ENCODE assay signal across 13 cellular contexts in the genomic region with DNA sequence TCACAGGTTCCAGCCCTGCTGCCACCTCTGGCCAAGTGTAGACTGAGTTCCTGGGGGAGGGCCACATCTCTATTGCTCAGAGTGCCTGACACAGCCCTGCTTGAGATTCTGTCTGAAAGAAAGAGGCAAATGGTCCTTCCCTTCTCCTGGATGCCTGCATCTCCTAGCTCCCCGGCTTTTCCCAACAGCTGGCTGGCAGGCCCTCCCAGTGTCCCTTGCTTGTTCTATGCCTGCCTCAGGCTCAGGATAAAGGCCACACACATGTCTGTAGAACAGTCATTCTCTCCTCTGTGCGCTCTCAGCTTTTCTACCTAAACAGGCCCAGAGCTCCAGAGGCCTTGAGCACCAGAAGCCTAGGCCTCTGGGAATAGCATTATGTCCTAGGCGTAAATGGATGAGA.
DNase-seq lines count a peak whose midpoint lies in the region; ATAC-seq lines count a peak whose summit lies in the region.
"Had no signal": no experiment of that assay in that cellular context is flagged by ENCODE, and none has a peak within 500 bp of the region (broad histone marks: within the 10 kb centered on the region; RNA-seq: fewer than 3 reads in every experiment).

No MANE protein-coding gene starts in this region.

- DNase-seq in stimulated activated naive CD8-positive, alpha-beta T cell treated with anti-CD3 and anti-CD28 coated beads, Interleukin-15, amount 100 ng/mL, for 72 hours = no peak
- DNase-seq in stimulated activated naive CD8-positive, alpha-beta T cell treated with anti-CD3 and anti-CD28 coated beads, Interleukin-15, Interleukin-2, amounts not matched to agents 100 U/mL and 50 U/mL, for 24 hours = no peak
- peak in 1 of 3 donors; percentile 65 for DNase-seq in right cardiac atrium
- no peak for DNase-seq in aorta
- no peak for DNase-seq in T-helper 2 cell treated with Interferon-gamma antibody and Interleukin-4, amounts not matched to agents 5 μg/mL and 100 μg/mL, for 36 hours (ENCODE audit: low spot score)
- no peak for DNase-seq in activated CD4-positive, CD25-positive, alpha-beta regulatory T cell treated with anti-CD3 and anti-CD28 coated beads, Interleukin-2, amount 50 U/mL, for 72 hours
- DNase-seq in SIG-M5 (lab: John Stamatoyannopoulos, UW) = no peak
- DNase-seq: Calu3; CD4-positive, alpha-beta T cell had no signal

- H3K9me3 ChIP-seq in right cardiac atrium (ENCODE audit: control insufficient read depth, low read length) (no peaks in the 10 kb centered on the region), skeletal muscle tissue (ENCODE audit: control insufficient read depth in 3 of 3, low read length in 3 of 3) (no peaks in the 10 kb centered on the region), aorta (ENCODE audit: control insufficient read depth, low read length) (no peaks in the 10 kb centered on the region)

- intact Hi-C loops in right cardiac atrium (cut with DNase I) (no loop called here), aorta (cut with DNase I) (no loop called here)

- H3K4me1 ChIP-seq in right cardiac atrium (ENCODE audit: control insufficient read depth, insufficient read depth, low read length) = peaks cover 5% of the 10 kb centered on the region
- peaks cover 2 to 11% (median 5%) of the 10 kb centered on the region in 3 donors for H3K4me1 ChIP-seq in skeletal muscle tissue (ENCODE audit: control insufficient read depth in 3 of 3, insufficient read depth in 3 of 3, low read length in 3 of 3)
- no peaks in the 10 kb centered on the region for H3K4me1 ChIP-seq in aorta (ENCODE audit: control insufficient read depth in 1 of 2, insufficient read depth in 2 of 2, low read length in 2 of 2)

- H3K27me3 ChIP-seq in right cardiac atrium (ENCODE audit: control insufficient read depth, insufficient read depth) (no peaks in the 10 kb centered on the region), skeletal muscle tissue (ENCODE audit: control insufficient read depth in 3 of 3, insufficient read depth in 3 of 3, low read length in 3 of 3) (no peaks in the 10 kb centered on the region), aorta (ENCODE audit: control insufficient read depth in 1 of 2, insufficient read depth in 2 of 2, low read length in 1 of 2) (no peaks in the 10 kb centered on the region)

- no peak overlapping the region for H3K4me3 Mint-ChIP-seq in stimulated activated naive CD8-positive, alpha-beta T cell treated with anti-CD3 and anti-CD28 coated beads, Interleukin-15, amount 100 ng/mL, for 72 hours
- no peak overlapping the region for H3K4me3 Mint-ChIP-seq in T-helper 2 cell treated with Interferon-gamma antibody and Interleukin-4, amounts not matched to agents 5 μg/mL and 100 μg/mL, for 36 hours
- H3K4me3 Mint-ChIP-seq: B cell; CD4-positive, alpha-beta T cell had no signal

- no peaks in the 10 kb centered on the region for H3K4me1 Mint-ChIP-seq in stimulated activated naive CD8-positive, alpha-beta T cell treated with anti-CD3 and anti-CD28 coated beads, Interleukin-15, amount 100 ng/mL, for 72 hours
- no peaks in the 10 kb centered on the region for H3K4me1 Mint-ChIP-seq in T-helper 2 cell treated with Interferon-gamma antibody and Interleukin-4, amounts not matched to agents 5 μg/mL and 100 μg/mL, for 36 hours (ENCODE audit: low read depth)
- H3K4me1 Mint-ChIP-seq: B cell had no signal

- no peaks in the 10 kb centered on the region for H3K27me3 Mint-ChIP-seq in stimulated activated naive CD8-positive, alpha-beta T cell treated with anti-CD3 and anti-CD28 coated beads, Interleukin-15, amount 100 ng/mL, for 72 hours
- no peaks in the 10 kb centered on the region for H3K27me3 Mint-ChIP-seq in T-helper 2 cell treated with Interferon-gamma antibody and Interleukin-4, amounts not matched to agents 5 μg/mL and 100 μg/mL, for 36 hours (ENCODE audit: low read depth)
- H3K27me3 Mint-ChIP-seq: B cell; CD4-positive, alpha-beta T cell had no signal

- ATAC-seq in stimulated activated naive CD8-positive, alpha-beta T cell treated with anti-CD3 and anti-CD28 coated beads, Interleukin-15, amount 100 ng/mL, for 72 hours = peak; percentile 33
- no peak for ATAC-seq in stimulated activated naive CD8-positive, alpha-beta T cell treated with anti-CD3 and anti-CD28 coated beads, Interleukin-15, Interleukin-2, amounts not matched to agents 100 U/mL and 50 U/mL, for 24 hours
- ATAC-seq in right cardiac atrium = peak in 1 of 2 donors; percentile 26
- ATAC-seq in aorta (ENCODE audit: low FRiP score) = peak; percentile 49

- H3K4me3 ChIP-seq in right cardiac atrium (ENCODE audit: low read length) = no peak overlapping the region
- no peak overlapping the region for H3K4me3 ChIP-seq in skeletal muscle tissue (ENCODE audit: low read length in 3 of 3)
- H3K4me3 ChIP-seq in aorta (ENCODE audit: low read length in 2 of 2) = no peak overlapping the region
- H3K4me3 ChIP-seq: GM23248 had no signal

- H3K9ac ChIP-seq in skeletal muscle tissue (ENCODE audit: low read depth in 1 of 3, low read length in 3 of 3) = no peak overlapping the region
- H3K9ac ChIP-seq: GM23248 had no signal

- no peak overlapping the region for H3K27ac Mint-ChIP-seq in stimulated activated naive CD8-positive, alpha-beta T cell treated with anti-CD3 and anti-CD28 coated beads, Interleukin-15, amount 100 ng/mL, for 72 hours
- H3K27ac Mint-ChIP-seq in T-helper 2 cell treated with Interferon-gamma antibody and Interleukin-4, amounts not matched to agents 5 μg/mL and 100 μg/mL, for 36 hours = no peak overlapping the region
- H3K27ac Mint-ChIP-seq: B cell; CD4-positive, alpha-beta T cell had no signal

- WGBS in right cardiac atrium = 88% methylated on average over 3 of the region's 3 CpGs
- 80 to 85% methylated on average over 3 of the region's 3 CpGs for WGBS in aorta, 2 donors

- H3K27ac ChIP-seq in right cardiac atrium (ENCODE audit: low read length) (peak overlapping the region; percentile 30), skeletal muscle tissue (ENCODE audit: low read depth, low read length) (peak overlapping the region; percentile 25), aorta (ENCODE audit: low read depth in 1 of 2, low read length in 2 of 2) (no peak overlapping the region)
- H3K27ac ChIP-seq: GM23248, HL-60 had no signal

- H3K36me3 Mint-ChIP-seq in T-helper 2 cell treated with Interferon-gamma antibody and Interleukin-4, amounts not matched to agents 5 μg/mL and 100 μg/mL, for 36 hours (ENCODE audit: low read depth) = no peaks in the 10 kb centered on the region

- H3K36me3 ChIP-seq in skeletal muscle tissue (ENCODE audit: control insufficient read depth in 3 of 3, insufficient read depth in 3 of 3, low read length in 3 of 3) (no peaks in the 10 kb centered on the region), aorta (ENCODE audit: control insufficient read depth in 1 of 2, insufficient read depth in 2 of 2, low read length in 1 of 2) (no peaks in the 10 kb centered on the region)

- peaks cover 0 to 6% of the 10 kb centered on the region in 2 donors for H3K9me3 Mint-ChIP-seq in stimulated activated naive CD8-positive, alpha-beta T cell treated with anti-CD3 and anti-CD28 coated beads, Interleukin-15, amount 100 ng/mL, for 72 hours
- no peaks in the 10 kb centered on the region for H3K9me3 Mint-ChIP-seq in T-helper 2 cell treated with Interferon-gamma antibody and Interleukin-4, amounts not matched to agents 5 μg/mL and 100 μg/mL, for 36 hours
- H3K9me3 Mint-ChIP-seq: CD4-positive, alpha-beta T cell had no signal

Comparison
In these comparisons a context has a peak if more than half of its experiments do, and no peak if none do; other contexts are left out.
1. H3K27ac ChIP-seq: peak in right cardiac atrium (single experiment) and skeletal muscle tissue (single experiment); none in aorta (0 of 2).